In genomic region chr6:50091641-50092040, GRCh38 we compare ENCODE assay signal across 31 cellular contexts. TPM values are rescaled to one million over a fixed set of nuclear protein-coding genes. Genes with fewer than 3 reads are reported as not detected.
DNase-seq lines count a peak whose midpoint lies in the region; ATAC-seq, FAIRE-seq and TF ChIP-seq lines count a peak whose summit lies in the region.
"Had no signal": no experiment of that assay in that cellular context is flagged by ENCODE, and none has a peak within 500 bp of the region (broad histone marks: within the 10 kb centered on the region; RNA-seq: fewer than 3 reads in every experiment).

No MANE protein-coding gene starts in this region.

- H4K12ac ChIP-seq in trophoblast cell (ENCODE audit: low read depth, low read length) = no peak overlapping the region

- H3K4ac ChIP-seq in trophoblast cell (ENCODE audit: low read depth, low read length) = no peak overlapping the region

- H3K4me2 ChIP-seq in trophoblast cell (ENCODE audit: low read length) = no peak overlapping the region

- no peaks in the 10 kb centered on the region for H3K4me1 Mint-ChIP-seq in activated T-helper 2 cell treated with anti-CD3 and anti-CD28 coated beads, Interferon-gamma antibody, Interleukin-2, Interleukin-4, amounts not matched to agents 10 μg/mL and 5 μg/mL and 100 μg/mL, durations not matched to agents 14 hours and 24 hours and 36 hours (ENCODE audit: low read depth)
- H3K4me1 Mint-ChIP-seq: CD4-positive, CD25-positive, alpha-beta regulatory T cell; central memory CD8-positive, alpha-beta T cell; T-helper 17 cell had no signal

- no peak overlapping the region for H3K23ac ChIP-seq in trophoblast cell (ENCODE audit: low read length)

- H2BK12ac ChIP-seq in trophoblast cell (ENCODE audit: low read length) = no peak overlapping the region

- no peak overlapping the region for H3K14ac ChIP-seq in trophoblast cell (ENCODE audit: low read length)

- H3K36me3 Mint-ChIP-seq in activated T-helper 2 cell treated with anti-CD3 and anti-CD28 coated beads, Interferon-gamma antibody, Interleukin-2, Interleukin-4, amounts not matched to agents 10 μg/mL and 5 μg/mL and 100 μg/mL, durations not matched to agents 14 hours and 24 hours and 36 hours (ENCODE audit: low read depth) = no peaks in the 10 kb centered on the region
- H3K36me3 Mint-ChIP-seq: CD4-positive, CD25-positive, alpha-beta regulatory T cell; type B pancreatic cell had no signal

- H3K79me1 ChIP-seq in trophoblast cell (ENCODE audit: low read length) = no peaks in the 10 kb centered on the region

- no peak overlapping the region for H4K8ac ChIP-seq in trophoblast cell (ENCODE audit: low read depth, low read length)

- H3K9me3 ChIP-seq in trophoblast cell (ENCODE audit: insufficient read depth, low read depth, low read length) = no peaks in the 10 kb centered on the region
- H3K9me3 ChIP-seq: ovary had no signal

- H2BK120ac ChIP-seq in trophoblast cell (ENCODE audit: insufficient read depth, low read length, poor library complexity) = no peak overlapping the region

- no peak overlapping the region for H3K27ac ChIP-seq in trophoblast cell (ENCODE audit: low read depth, low read length)
- H3K27ac ChIP-seq: ovary, SK-N-MC had no signal

- H3K79me2 ChIP-seq in trophoblast cell (ENCODE audit: control insufficient read depth, insufficient read depth, low read length, poor library complexity) = no peaks in the 10 kb centered on the region

- H3K18ac ChIP-seq in trophoblast cell (ENCODE audit: low read length) = no peak overlapping the region

- H3K27me3 Mint-ChIP-seq in activated T-helper 2 cell treated with anti-CD3 and anti-CD28 coated beads, Interferon-gamma antibody, Interleukin-2, Interleukin-4, amounts not matched to agents 10 μg/mL and 5 μg/mL and 100 μg/mL, durations not matched to agents 14 hours and 24 hours and 36 hours (ENCODE audit: low read depth) = no peaks in the 10 kb centered on the region
- H3K27me3 Mint-ChIP-seq: CD4-positive, CD25-positive, alpha-beta regulatory T cell; central memory CD8-positive, alpha-beta T cell; T-helper 17 cell; type B pancreatic cell had no signal

- H3K27me3 ChIP-seq in trophoblast cell (ENCODE audit: insufficient read depth, low read length) = no peaks in the 10 kb centered on the region
- H3K27me3 ChIP-seq: ovary had no signal

- peak; percentile 8 for FAIRE-seq in G401.6 (lab: Jason Lieb, UNC)
- FAIRE-seq: endometrium, kidney had no signal

- no peak for TF ChIP-seq CTCF in fibroblast of mammary gland (conservative IDR thresholded peaks at IDR 0.05; ENCODE audit: control insufficient read depth, insufficient read depth, low read depth, low read length)

- H3K27ac Mint-ChIP-seq in activated T-helper 2 cell treated with anti-CD3 and anti-CD28 coated beads, Interferon-gamma antibody, Interleukin-2, Interleukin-4, amounts not matched to agents 10 μg/mL and 5 μg/mL and 100 μg/mL, durations not matched to agents 14 hours and 24 hours and 36 hours = no peak overlapping the region
- H3K27ac Mint-ChIP-seq: activated CD8-positive, alpha-beta T cell treated with anti-CD3 and anti-CD28 coated beads, Interleukin-2, amount 10 ng/mL, durations not matched to agents 7 days and 5 days; CD4-positive, CD25-positive, alpha-beta regulatory T cell; T-helper 17 cell; type B pancreatic cell had no signal

- H2AK5ac ChIP-seq in trophoblast cell (ENCODE audit: low read length) = no peak overlapping the region

- H3K4me3 Mint-ChIP-seq in activated T-helper 2 cell treated with anti-CD3 and anti-CD28 coated beads, Interferon-gamma antibody, Interleukin-2, Interleukin-4, amounts not matched to agents 10 μg/mL and 5 μg/mL and 100 μg/mL, durations not matched to agents 14 hours and 24 hours and 36 hours (ENCODE audit: low read depth) = no peak overlapping the region
- H3K4me3 Mint-ChIP-seq: activated CD8-positive, alpha-beta T cell treated with anti-CD3 and anti-CD28 coated beads, Interleukin-2, amount 10 ng/mL, durations not matched to agents 7 days and 5 days; CD4-positive, CD25-positive, alpha-beta regulatory T cell; central memory CD8-positive, alpha-beta T cell; T-helper 17 cell; type B pancreatic cell had no signal

- no peak for ATAC-seq in SK-N-SH treated with all-trans-retinoic acid at 6 μM for 48 hours
- ATAC-seq: activated CD8-positive, alpha-beta T cell treated with anti-CD3 and anti-CD28 coated beads, Interleukin-2, amount 10 ng/mL, durations not matched to agents 7 days and 5 days; HCT116; T-helper 17 cell had no signal

- H3K36me3 ChIP-seq in trophoblast cell (ENCODE audit: control insufficient read depth in 1 of 2, insufficient read depth in 2 of 2, low read length in 2 of 2) = no peaks in the 10 kb centered on the region
- H3K36me3 ChIP-seq: ovary had no signal

- H2AFZ ChIP-seq in trophoblast cell (ENCODE audit: insufficient read depth, low read length, poor library complexity) = no peak overlapping the region

- H3K9ac ChIP-seq in trophoblast cell (ENCODE audit: low read length) = no peak overlapping the region

- no peaks in the 10 kb centered on the region for H3K4me1 ChIP-seq in trophoblast cell (ENCODE audit: control insufficient read depth in 1 of 2, insufficient read depth in 2 of 2, low read length in 2 of 2)

- intact Hi-C loops in activated T-helper 2 cell treated with anti-CD3 and anti-CD28 coated beads, Interferon-gamma antibody, Interleukin-2, Interleukin-4, amounts not matched to agents 10 μg/mL and 5 μg/mL and 100 μg/mL, durations not matched to agents 14 hours and 24 hours and 36 hours (cut with micrococcal nuclease) = no loop called here

- no peaks in the 10 kb centered on the region for H3K9me3 Mint-ChIP-seq in activated T-helper 2 cell treated with anti-CD3 and anti-CD28 coated beads, Interferon-gamma antibody, Interleukin-2, Interleukin-4, amounts not matched to agents 10 μg/mL and 5 μg/mL and 100 μg/mL, durations not matched to agents 14 hours and 24 hours and 36 hours
- H3K9me3 Mint-ChIP-seq: type B pancreatic cell had no signal

- WGBS in trophoblast cell (ENCODE audit: extremely low coverage, insufficient coverage, insufficient read length) = no CpG with 5 or more reads among the region's 1 CpG

- peak; percentile 74 for DNase-seq in NCI-H226
- peak; percentile 54 for DNase-seq in fibroblast of mammary gland (ENCODE audit: low read depth)
- peak; percentile 6 for DNase-seq in stromal cell of bone marrow (ENCODE audit: low read depth)
- no peak for DNase-seq in activated T-helper 2 cell treated with anti-CD3 and anti-CD28 coated beads, Interferon-gamma antibody, Interleukin-2, Interleukin-4, amounts not matched to agents 10 μg/mL and 5 μg/mL and 100 μg/mL, durations not matched to agents 14 hours and 24 hours and 36 hours (ENCODE audit: low spot score)
- no peak for DNase-seq in trophoblast cell
- DNase-seq: activated CD4-positive, alpha-beta T cell treated with anti-CD3 and anti-CD28 coated beads for 1 hour; activated CD8-positive, alpha-beta T cell treated with anti-CD3 and anti-CD28 coated beads, Interleukin-2, amount 10 ng/mL, durations not matched to agents 7 days and 5 days; activated gamma-delta T cell; CD4-positive, CD25-positive, alpha-beta regulatory T cell; head of caudate nucleus; KBM-7; kidney; MV-4-11; NCI-H1436 treated with DMSO at 0.1 percent for 48 hours; NCI-H446; ovary; retina; stimulated activated CD4-positive, alpha-beta T cell treated with anti-CD3 and anti-CD28 coated beads, Interleukin-2, amount 100 ng/mL, for 24 hours; T-helper 17 cell had no signal

- H2BK5ac ChIP-seq in trophoblast cell (ENCODE audit: low read depth, low read length, poor library complexity) = no peak overlapping the region

- H3K4me3 ChIP-seq in fibroblast of mammary gland (ENCODE audit: control insufficient read depth, low read depth, low read length) = no peak overlapping the region
- no peak overlapping the region for H3K4me3 ChIP-seq in trophoblast cell (ENCODE audit: low read depth, low read length)
- H3K4me3 ChIP-seq: ovary, SK-N-MC had no signal

- no peak overlapping the region for H4K91ac ChIP-seq in trophoblast cell (ENCODE audit: low read depth, low read length)

TF ChIP-seq in SK-N-SH treated with all-trans-retinoic acid at 6 μM for 48 hours, 23 proteins besides CTCF, POLR2A, EP300 and RAD21:
- TF ChIP-seq OSR1 (CRISPR knock-in tag; IDR thresholded peaks at IDR 0.05) (no peak), ZC3H10 (CRISPR knock-in tag; IDR thresholded peaks at IDR 0.05) (no peak), ISL1 (CRISPR knock-in tag; IDR thresholded peaks at IDR 0.05) (no peak), ARNTL (CRISPR knock-in tag; IDR thresholded peaks at IDR 0.05; ENCODE audit: borderline replicate concordance, low read depth) (no peak), ZNF8 (CRISPR knock-in tag; IDR thresholded peaks at IDR 0.05) (no peak), ZFP3 (CRISPR knock-in tag; IDR thresholded peaks at IDR 0.05) (no peak), ZNF70 (CRISPR knock-in tag; IDR thresholded peaks at IDR 0.05) (no peak)
- TF ChIP-seq, protein P1, sequence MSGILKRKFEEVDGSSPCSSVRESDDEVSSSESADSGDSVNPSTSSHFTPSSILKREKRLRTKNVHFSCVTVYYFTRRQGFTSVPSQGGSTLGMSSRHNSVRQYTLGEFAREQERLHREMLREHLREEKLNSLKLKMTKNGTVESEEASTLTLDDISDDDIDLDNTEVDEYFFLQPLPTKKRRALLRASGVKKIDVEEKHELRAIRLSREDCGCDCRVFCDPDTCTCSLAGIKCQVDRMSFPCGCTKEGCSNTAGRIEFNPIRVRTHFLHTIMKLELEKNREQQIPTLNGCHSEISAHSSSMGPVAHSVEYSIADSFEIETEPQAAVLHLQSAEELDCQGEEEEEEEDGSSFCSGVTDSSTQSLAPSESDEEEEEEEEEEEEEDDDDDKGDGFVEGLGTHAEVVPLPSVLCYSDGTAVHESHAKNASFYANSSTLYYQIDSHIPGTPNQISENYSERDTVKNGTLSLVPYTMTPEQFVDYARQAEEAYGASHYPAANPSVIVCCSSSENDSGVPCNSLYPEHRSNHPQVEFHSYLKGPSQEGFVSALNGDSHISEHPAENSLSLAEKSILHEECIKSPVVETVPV (CRISPR knock-in tag; IDR thresholded peaks at IDR 0.05) = no peak

RNA-seq across cellular contexts. Expression of gene DEFB112, which starts 41.9 kb away (rescaled TPM):
- not detected in 2 replicates for total RNA-seq in activated T-helper 2 cell treated with anti-CD3 and anti-CD28 coated beads, Interferon-gamma antibody, Interleukin-2, Interleukin-4, amounts not matched to agents 10 μg/mL and 5 μg/mL and 100 μg/mL, durations not matched to agents 14 hours and 24 hours and 36 hours
- polyA plus RNA-seq in trophoblast cell (2013) = not detected in 2 replicates
- total RNA-seq: activated CD8-positive, alpha-beta T cell treated with anti-CD3 and anti-CD28 coated beads, Interleukin-2, amount 10 ng/mL, durations not matched to agents 7 days and 5 days; CD4-positive, CD25-positive, alpha-beta regulatory T cell; dermis microvascular lymphatic vessel endothelial cell; G401; kidney; lung microvascular endothelial cell; mucosa of gallbladder; ovary; T-helper 17 cell had no signal
- polyA plus RNA-seq: CD4-positive, CD25-positive, alpha-beta regulatory T cell; neural cell; ovary had no signal

Comparison
In these comparisons a context has a peak if more than half of its experiments do, and no peak if none do; other contexts are left out.
1. DNase-seq: peak in NCI-H226 (single experiment), fibroblast of mammary gland (single experiment) and stromal cell of bone marrow (single experiment); none in activated T-helper 2 cell treated with anti-CD3 and anti-CD28 coated beads, Interferon-gamma antibody, Interleukin-2, Interleukin-4, amounts not matched to agents 10 μg/mL and 5 μg/mL and 100 μg/mL, durations not matched to agents 14 hours and 24 hours and 36 hours (single experiment) and trophoblast cell (0 of 2).